ENCODE assay signal across 8 cellular contexts in genomic region chr14:69574266-69574953, GRCh38. TPM values are rescaled to one million over a fixed set of nuclear protein-coding genes. Genes with fewer than 3 reads are reported as not detected.
A peak's percentile ranks its signal among the peaks of the same experiment; 100 is the strongest.
DNase-seq lines count a peak whose midpoint lies in the region; ATAC-seq and TF ChIP-seq lines count a peak whose summit lies in the region.

Gene CCDC177 (minus strand): TSS chr14:69574871. CDS start chr14:69573622, 1,249 bp downstream.

- no peak within 1 kb of the TSS for H3K27ac ChIP-seq in esophagus muscularis mucosa (replicated peaks in 1 of 4)

- no peaks in the 10 kb centered on the region for H3K36me3 Mint-ChIP-seq in HFFc6 (ENCODE audit: low read depth)
- no peaks in the 10 kb centered on the region for H3K36me3 Mint-ChIP-seq in natural killer cell treated with Interleukin-12 subunit alpha and Interleukin-12 subunit beta and Interleukin-15 and Interleukin-18, amount 100 ng/mL, for 72 hours

- no peak for TF ChIP-seq POLR2A in esophagus muscularis mucosa (IDR thresholded peaks at IDR 0.05; ENCODE audit: low read depth)

- H3K9me3 Mint-ChIP-seq in HFFc6 = no peaks in the 10 kb centered on the region
- no peaks in the 10 kb centered on the region for H3K9me3 Mint-ChIP-seq in natural killer cell treated with Interleukin-12 subunit alpha and Interleukin-12 subunit beta and Interleukin-15 and Interleukin-18, amount 100 ng/mL, for 72 hours

- TF ChIP-seq CTCF in BE2C (IDR thresholded peaks at IDR 0.05; ENCODE audit: low read depth, low read length) = peak; percentile 97
- peak; percentile 96 for TF ChIP-seq CTCF in HFFc6 (IDR thresholded peaks at IDR 0.05)
- peak; percentile 62 to 79 (median 69) for TF ChIP-seq CTCF in esophagus muscularis mucosa (IDR thresholded peaks at IDR 0.05)

- no peak within 1 kb of the TSS for H3K27ac Mint-ChIP-seq in HFFc6
- H3K27ac Mint-ChIP-seq in natural killer cell treated with Interleukin-12 subunit alpha and Interleukin-12 subunit beta and Interleukin-15 and Interleukin-18, amount 100 ng/mL, for 72 hours = no peak within 1 kb of the TSS

- peak; percentile 75 to 78 for ATAC-seq in natural killer cell treated with Interleukin-12 subunit alpha and Interleukin-12 subunit beta and Interleukin-15 and Interleukin-18, amount 100 ng/mL, for 72 hours
- no peak for ATAC-seq in HG03135 (IDR thresholded peaks at IDR 0.05; ENCODE audit: unreplicated experiment)

- no peak for TF ChIP-seq EP300 in esophagus muscularis mucosa (IDR thresholded peaks at IDR 0.05)

- H3K4me3 Mint-ChIP-seq in HFFc6 = peak within 1 kb of the TSS; percentile 47
- H3K4me3 Mint-ChIP-seq in natural killer cell treated with Interleukin-12 subunit alpha and Interleukin-12 subunit beta and Interleukin-15 and Interleukin-18, amount 100 ng/mL, for 72 hours = peak within 1 kb of the TSS; percentile 68

- DNase-seq in BE2C = peak; percentile 80
- DNase-seq in HFFc6 = peak; percentile 14
- peak; percentile 82 for DNase-seq in NCI-H82 (lab: John Stamatoyannopoulos, UW)
- peak; percentile 62 for DNase-seq in activated T-cell treated with anti-CD3 and anti-CD28 coated beads for 48 hours (ENCODE audit: low read depth)
- DNase-seq in esophagus muscularis mucosa (ENCODE audit: extremely low spot score) = no peak
- peak; percentile 69 for DNase-seq in natural killer cell treated with Interleukin-12 subunit alpha and Interleukin-12 subunit beta and Interleukin-15 and Interleukin-18, amount 100 ng/mL, for 72 hours (ENCODE audit: low spot score)
- peak; percentile 17 to 73 (median 53) for DNase-seq in stimulated activated naive CD4-positive, alpha-beta T cell (lab: John Stamatoyannopoulos, UW)

- H3K4me1 Mint-ChIP-seq in HFFc6 (ENCODE audit: low read depth) = peaks cover 6% of the 10 kb centered on the region
- peaks cover 6 to 7% of the 10 kb centered on the region in 2 donors for H3K4me1 Mint-ChIP-seq in natural killer cell treated with Interleukin-12 subunit alpha and Interleukin-12 subunit beta and Interleukin-15 and Interleukin-18, amount 100 ng/mL, for 72 hours (ENCODE audit: low read depth in 2 of 2)

- no peaks in the 10 kb centered on the region; the same call in 1 of the 2 replicates for H3K4me1 ChIP-seq in BE2C
- H3K4me1 ChIP-seq in esophagus muscularis mucosa = peaks cover 28 to 43% (median 39%) of the 10 kb centered on the region in 4 donors

- H3K36me3 ChIP-seq in BE2C = no peaks in the 10 kb centered on the region
- no peaks in the 10 kb centered on the region for H3K36me3 ChIP-seq in esophagus muscularis mucosa

- H3K4me3 ChIP-seq in BE2C (ENCODE audit: low read depth, low read length) (peak within 1 kb of the TSS; percentile 61), esophagus muscularis mucosa (peak within 1 kb of the TSS; percentile 17 to 62 (median 45))

- H3K9me3 ChIP-seq in BE2C (no peaks in the 10 kb centered on the region), esophagus muscularis mucosa (no peaks in the 10 kb centered on the region)

- peaks cover 24% of the 10 kb centered on the region for H3K27me3 ChIP-seq in BE2C
- peaks cover 0 to 94% (median 54%) of the 10 kb centered on the region in 4 donors for H3K27me3 ChIP-seq in esophagus muscularis mucosa

- intact Hi-C loops in esophagus muscularis mucosa (cut with DNase I) = loop anchor here (5.0 kb wide), 1 partner anchor 37 kb away; no protein-coding TSS in a partner anchor

- H3K27me3 Mint-ChIP-seq in HFFc6 (ENCODE audit: insufficient read depth) = peaks cover 46% of the 10 kb centered on the region
- peaks cover 36 to 42% of the 10 kb centered on the region in 2 donors for H3K27me3 Mint-ChIP-seq in natural killer cell treated with Interleukin-12 subunit alpha and Interleukin-12 subunit beta and Interleukin-15 and Interleukin-18, amount 100 ng/mL, for 72 hours

- under 1% methylated on average over 21 of the region's 52 CpGs for WGBS in esophagus muscularis mucosa

RNA-seq across cellular contexts. Expression of gene CCDC177, which starts in this region (rescaled TPM):
- 0.36 TPM for polyA plus RNA-seq in BE2C (2012; ENCODE audit: insufficient read depth, insufficient read length, low read depth)
- total RNA-seq in HFFc6 (2021; fragmentation: NEBNext Ultra II Directional; extraction: Animal tissue kit (Norgen Biotek cat#: 25700)) = not detected
- not detected for total RNA-seq in esophagus muscularis mucosa
- not detected for total RNA-seq in natural killer cell treated with Interleukin-12 subunit alpha and Interleukin-12 subunit beta and Interleukin-15 and Interleukin-18, amount 100 ng/mL, for 72 hours

Comparison
In these comparisons a context has a peak if more than half of its experiments do, and no peak if none do; other contexts are left out.
1. Peak in DNase-seq in HFFc6; RNA of the gene not detected or under 1 TPM.
2. Peak in DNase-seq and ATAC-seq in natural killer cell treated with Interleukin-12 subunit alpha and Interleukin-12 subunit beta and Interleukin-15 and Interleukin-18, amount 100 ng/mL, for 72 hours; RNA of the gene not detected or under 1 TPM.